In the genomic region with DNA sequence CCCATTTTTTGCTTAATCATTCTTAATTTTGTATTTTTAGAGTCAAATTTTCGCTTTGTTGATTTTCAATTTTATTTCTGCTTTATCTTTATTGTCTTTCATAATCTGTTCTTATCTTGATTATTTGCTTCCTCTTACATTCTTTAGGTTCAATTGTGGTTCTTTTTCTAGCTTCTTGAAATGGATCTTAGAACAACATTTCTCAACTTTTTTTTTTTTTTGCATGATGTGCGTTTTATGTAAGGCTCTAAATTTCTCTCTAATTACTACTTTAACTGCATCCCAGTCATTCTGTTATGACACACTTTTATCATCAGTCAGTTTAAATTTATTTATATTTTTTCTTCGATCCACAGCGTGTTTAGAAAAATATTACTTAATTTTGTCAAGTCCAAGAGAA, we compare ENCODE assay signal across 28 cellular contexts.
"Had no signal": no experiment of that assay in that cellular context is flagged by ENCODE, and none has a peak within 500 bp of the region (broad histone marks: within the 10 kb centered on the region; RNA-seq: fewer than 3 reads in every experiment).

No MANE protein-coding gene starts in this region.

- H3K27ac ChIP-seq: adrenal gland, body of pancreas, brain microvascular endothelial cell, breast epithelium, VCaP had no signal

- H3K27me3 ChIP-seq: adrenal gland, body of pancreas, brain microvascular endothelial cell, breast epithelium had no signal

- FAIRE-seq: astrocyte had no signal

- H3K36me3 ChIP-seq: adrenal gland, brain microvascular endothelial cell, breast epithelium had no signal

- H3K4me1 ChIP-seq: adrenal gland, body of pancreas, breast epithelium had no signal

- ATAC-seq: activated CD8-positive, alpha-beta memory T cell treated with anti-CD3 and anti-CD28 coated beads, Interleukin-2, amount 10 ng/mL, durations not matched to agents 7 days and 5 days; activated CD8-positive, alpha-beta T cell treated with anti-CD3 and anti-CD28 coated beads, Interleukin-2, amount 10 ng/mL, durations not matched to agents 7 days and 5 days; activated naive CD4-positive, alpha-beta T cell treated with anti-CD3 and anti-CD28 coated beads, Interleukin-2, amount 50 U/mL, for 72 hours; body of pancreas; T-helper 17 cell had no signal

- H3K9me3 ChIP-seq: body of pancreas had no signal

- H3K4me3 ChIP-seq: adrenal gland, body of pancreas, breast epithelium had no signal

- DNase-seq: activated B cell treated with CpG ODN at 0.5 μM for 24 hours; activated CD4-positive, alpha-beta memory T cell treated with anti-CD3 and anti-CD28 coated beads, Interleukin-2, amount 10 ng/mL, durations not matched to agents 7 days and 5 days; activated CD4-positive, alpha-beta T cell treated with anti-CD3 and anti-CD28 coated beads for 4 hours; activated CD4-positive, alpha-beta T cell treated with anti-CD3 and anti-CD28 coated beads, Interleukin-2, amount 50 U/mL, for 1 hour; activated CD4-positive, alpha-beta T cell treated with anti-CD3 and anti-CD28 coated beads, Interleukin-2, amount 50 U/mL, for 48 hours; activated CD4-positive, CD25-positive, alpha-beta regulatory T cell treated with anti-CD3 and anti-CD28 coated beads, Interleukin-2, amount 50 U/mL, for 72 hours; activated CD8-positive, alpha-beta memory T cell treated with anti-CD3 and anti-CD28 coated beads for 24 hours; activated CD8-positive, alpha-beta memory T cell treated with anti-CD3 and anti-CD28 coated beads, Interleukin-2, amount 10 ng/mL, durations not matched to agents 7 days and 5 days; activated CD8-positive, alpha-beta memory T cell treated with anti-CD3 and anti-CD28 coated beads, Interleukin-2, amount 50 U/mL, for 48 hours; activated CD8-positive, alpha-beta T cell treated with anti-CD3 and anti-CD28 coated beads, Interleukin-2, amount 10 ng/mL, durations not matched to agents 7 days and 5 days; activated effector memory CD4-positive, alpha-beta T cell treated with Interleukin-2 at 50 U/mL for 16 hours; activated gamma-delta T cell; activated naive CD4-positive, alpha-beta T cell treated with anti-CD3 and anti-CD28 coated beads, Interleukin-2, amount 10 ng/mL, durations not matched to agents 7 days and 5 days; activated naive CD4-positive, alpha-beta T cell treated with Interleukin-2 at 50 U/mL for 16 hours; activated naive CD8-positive, alpha-beta T cell treated with anti-CD3 and anti-CD28 coated beads for 36 hours; activated T-cell treated with anti-CD3 and anti-CD28 coated beads, Interleukin-2, amount 50 U/mL, for 24 hours; activated T-cell treated with anti-CD3 and anti-CD28 coated beads, Interleukin-2, amount 50 U/mL, for 48 hours; adrenal gland; amniotic stem cell; aorta; body of pancreas; brain microvascular endothelial cell; central memory CD4-positive, alpha-beta T cell; T-helper 17 cell had no signal
